In the genomic region with DNA sequence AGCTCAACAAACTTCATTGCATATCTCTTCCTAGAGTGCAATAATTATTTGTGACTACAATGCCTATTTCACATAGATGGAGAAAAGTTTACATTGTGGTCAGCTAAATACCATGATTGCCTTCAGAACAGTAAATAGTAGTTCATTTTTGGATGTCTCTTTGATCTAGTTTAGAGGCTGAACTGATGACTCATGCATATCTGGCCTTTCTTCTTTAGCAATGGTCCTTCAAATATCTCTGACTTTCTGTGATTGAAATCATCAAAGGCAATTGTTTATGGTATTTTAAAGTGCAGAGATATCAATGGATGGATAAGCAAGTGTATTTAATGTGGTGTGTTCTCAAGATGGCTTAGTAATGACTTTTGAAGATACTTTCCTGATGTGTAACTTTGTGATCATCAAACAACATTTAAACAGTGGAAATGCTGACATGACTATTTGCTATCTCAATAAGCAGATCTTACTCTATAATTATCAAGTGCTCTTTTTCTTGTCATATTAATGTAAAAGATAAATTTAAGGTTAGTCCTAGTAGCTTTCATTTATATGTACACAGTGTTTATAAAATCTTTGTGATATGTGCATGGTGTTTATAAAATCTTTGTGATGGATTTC, we compare ENCODE assay signal across 28 cellular contexts.
DNase-seq lines count a peak whose midpoint lies in the region; ATAC-seq, FAIRE-seq and TF ChIP-seq lines count a peak whose summit lies in the region.
"Had no signal": no experiment of that assay in that cellular context is flagged by ENCODE, and none has a peak within 500 bp of the region (broad histone marks: within the 10 kb centered on the region; RNA-seq: fewer than 3 reads in every experiment).

No MANE protein-coding gene starts in this region.

- H3K4me3 ChIP-seq in A549: no peak overlapping the region
- no peak overlapping the region for H3K4me3 ChIP-seq in fibroblast of lung (replicated peaks in 1 of 4; ENCODE audit: control extremely low read depth in 1 of 4, insufficient read depth in 1 of 4, low read depth in 3 of 4, low read length in 4 of 4)
- no peak overlapping the region for H3K4me3 ChIP-seq in sigmoid colon
- H3K4me3 ChIP-seq: ascending aorta, BLaER1, esophagus muscularis mucosa, GM23338, upper lobe of left lung had no signal

- H3K79me2 ChIP-seq in fibroblast of lung (ENCODE audit: control insufficient read depth, insufficient read depth, low read length): no peaks in the 10 kb centered on the region

- H3K4me1 ChIP-seq in A549 (peaks cover 5% of the 10 kb centered on the region; the same call in 2 of the 3 replicates), fibroblast of lung (ENCODE audit: control insufficient read depth, extremely low read depth, insufficient read depth, low read length) (no peaks in the 10 kb centered on the region), sigmoid colon (no peaks in the 10 kb centered on the region)
- H3K4me1 ChIP-seq: ascending aorta, BLaER1, esophagus muscularis mucosa, upper lobe of left lung had no signal

- TF ChIP-seq EP300 in A549 (IDR thresholded peaks at IDR 0.05): no peak
- TF ChIP-seq EP300 in sigmoid colon (IDR thresholded peaks at IDR 0.05): no peak

- no peak overlapping the region for H2AFZ ChIP-seq in fibroblast of lung (ENCODE audit: low read length)
- H2AFZ ChIP-seq: GM23338 had no signal

- H3K9me3 ChIP-seq in A549: no peaks in the 10 kb centered on the region
- H3K9me3 ChIP-seq in fibroblast of lung (ENCODE audit: control insufficient read depth, insufficient read depth, low read depth, low read length): no peaks in the 10 kb centered on the region
- H3K9me3 ChIP-seq in sigmoid colon: no peaks in the 10 kb centered on the region
- H3K9me3 ChIP-seq: ascending aorta, BLaER1, Caco-2, esophagus muscularis mucosa, upper lobe of left lung had no signal

- no peak overlapping the region for H3K27ac Mint-ChIP-seq in HFFc6
- H3K27ac Mint-ChIP-seq: activated T-helper 1 cell treated with anti-CD3 and anti-CD28 coated beads, Interleukin-12 subunit alpha, Interleukin-12 subunit beta, Interleukin-2, Interleukin-4 antibody, amounts not matched to agents 30 ng/mL and 10 ng/mL and 1 ng/mL, durations not matched to agents 14 hours and 24 hours and 36 hours; effector memory CD8-positive, alpha-beta T cell; GM23338; naive B cell; T-cell had no signal

- peak overlapping the region; percentile 17; the same call in 1 of the 3 replicates for H3K4me2 ChIP-seq in A549
- H3K4me2 ChIP-seq in fibroblast of lung (ENCODE audit: extremely low read depth, insufficient read depth, low read length): no peak overlapping the region
- H3K4me2 ChIP-seq: BLaER1, GM23338 had no signal

- ATAC-seq in A549: no peak
- no peak for ATAC-seq in left ventricle myocardium superior
- no peak for ATAC-seq in GM18502 (IDR thresholded peaks at IDR 0.05; ENCODE audit: poor library complexity, unreplicated experiment)
- ATAC-seq: effector memory CD8-positive, alpha-beta T cell; GM23338; left colon; right cardiac atrium; T-cell had no signal

- H4K20me1 ChIP-seq in fibroblast of lung (ENCODE audit: control insufficient read depth, extremely low read depth, insufficient read depth, low read length): no peaks in the 10 kb centered on the region
- H4K20me1 ChIP-seq: BLaER1 had no signal

- intact Hi-C loops in left ventricle myocardium superior (cut with micrococcal nuclease) (no loop called here), sigmoid colon (cut with DNase I) (no loop called here)

- no peak for FAIRE-seq in A549 (lab: Jason Lieb, UNC)

- no peaks in the 10 kb centered on the region for H3K9me3 Mint-ChIP-seq in HFFc6
- H3K9me3 Mint-ChIP-seq: activated T-helper 1 cell treated with anti-CD3 and anti-CD28 coated beads, Interleukin-12 subunit alpha, Interleukin-12 subunit beta, Interleukin-2, Interleukin-4 antibody, amounts not matched to agents 30 ng/mL and 10 ng/mL and 1 ng/mL, durations not matched to agents 14 hours and 24 hours and 36 hours; GM23338; naive B cell had no signal

- no peaks in the 10 kb centered on the region for H3K36me3 Mint-ChIP-seq in HFFc6 (ENCODE audit: low read depth)
- H3K36me3 Mint-ChIP-seq: naive B cell, T-cell had no signal

- H3K27ac ChIP-seq in A549: no peak overlapping the region
- H3K27ac ChIP-seq in fibroblast of lung (ENCODE audit: insufficient read depth, low read length): no peak overlapping the region
- H3K27ac ChIP-seq in sigmoid colon: no peak overlapping the region
- H3K27ac ChIP-seq: ascending aorta, BLaER1, esophagus muscularis mucosa, upper lobe of left lung had no signal

- no peak for TF ChIP-seq CTCF in A549 (IDR thresholded peaks at IDR 0.05)
- TF ChIP-seq CTCF in HFFc6 (IDR thresholded peaks at IDR 0.05): no peak
- TF ChIP-seq CTCF in fibroblast of lung (conservative IDR thresholded peaks at IDR 0.05 in 1 of 2, IDR thresholded peaks at IDR 0.05 in 1 of 2; ENCODE audit: low read depth in 1 of 2, low read length in 2 of 2): no peak
- TF ChIP-seq CTCF in sigmoid colon (IDR thresholded peaks at IDR 0.05): no peak

- H3K36me3 ChIP-seq in fibroblast of lung (ENCODE audit: control insufficient read depth, insufficient read depth, low read length) (no peaks in the 10 kb centered on the region), sigmoid colon (no peaks in the 10 kb centered on the region)
- H3K36me3 ChIP-seq: ascending aorta, BLaER1, esophagus muscularis mucosa, upper lobe of left lung had no signal

- POLR2A ChIA-PET in A549 (lab: Yijun Ruan, JAX): no interaction called here

- TF ChIP-seq RAD21 in A549 (conservative IDR thresholded peaks at IDR 0.05 in 1 of 2, IDR thresholded peaks at IDR 0.05 in 1 of 2): no peak

- in situ Hi-C loops in SK-MEL-5 (cut with HindIII; ENCODE audit: low pct_unique_long_range_greater_than_20kb, low sequenced_read_pairs): no loop called here

- CTCF ChIA-PET in A549 (lab: Yijun Ruan, JAX): no interaction called here

- H3K27me3 Mint-ChIP-seq in HFFc6 (ENCODE audit: insufficient read depth): no peaks in the 10 kb centered on the region; the same call in 1 of the 2 replicates
- H3K27me3 Mint-ChIP-seq: effector memory CD8-positive, alpha-beta T cell; naive B cell; T-cell had no signal

- H3K9ac ChIP-seq in fibroblast of lung (ENCODE audit: insufficient read depth, low read length): no peak overlapping the region
- H3K9ac ChIP-seq: BLaER1 had no signal

- TF ChIP-seq POLR2A in A549 (IDR thresholded peaks at IDR 0.05; ENCODE audit: low read length) (no peak), sigmoid colon (IDR thresholded peaks at IDR 0.05) (no peak)

- H3K4me3 Mint-ChIP-seq in HFFc6: no peak overlapping the region
- H3K4me3 Mint-ChIP-seq: activated T-helper 1 cell treated with anti-CD3 and anti-CD28 coated beads, Interleukin-12 subunit alpha, Interleukin-12 subunit beta, Interleukin-2, Interleukin-4 antibody, amounts not matched to agents 30 ng/mL and 10 ng/mL and 1 ng/mL, durations not matched to agents 14 hours and 24 hours and 36 hours; effector memory CD8-positive, alpha-beta T cell; GM23338; naive B cell; T-cell had no signal

- peaks cover 13% of the 10 kb centered on the region; the same call in 1 of the 2 replicates for H3K4me1 Mint-ChIP-seq in HFFc6 (ENCODE audit: low read depth)
- H3K4me1 Mint-ChIP-seq: GM23338, naive B cell, T-cell had no signal

- DNase-seq in A549 (ENCODE audit: low read depth in 1 of 2, low spot score in 1 of 2): peak in 1 of 2 experiments; percentile 6
- peak; percentile 27 for DNase-seq in HFFc6
- DNase-seq in SK-MEL-5 (ENCODE audit: low read depth, low spot score): peak; percentile 67
- peak; percentile 17 to 58 for DNase-seq in fibroblast of lung (ENCODE audit: low read depth in 2 of 2)
- DNase-seq in left ventricle myocardium superior: no peak
- DNase-seq in stimulated activated CD4-positive, alpha-beta T cell treated with anti-CD3 and anti-CD28 coated beads, Interleukin-4, amount 100 ng/mL, for 1 hour: no peak
- no peak for DNase-seq in sigmoid colon
- DNase-seq: activated CD4-positive, alpha-beta T cell treated with anti-CD3 and anti-CD28 coated beads for 48 hours; activated naive CD4-positive, alpha-beta T cell treated with anti-CD3 and anti-CD28 coated beads, Interleukin-2, amount 50 U/mL, for 16 hours; effector memory CD8-positive, alpha-beta T cell; glutamatergic neuron; KBM-7; left colon; naive B cell; NCI-H187; NCI-H774; right cardiac atrium; SHP77; stimulated activated CD4-positive, alpha-beta T cell treated with anti-CD3 and anti-CD28 coated beads, Interleukin-15, amount 100 ng/mL, for 24 hours; T-cell; upper lobe of left lung had no signal

- H3K27me3 ChIP-seq in fibroblast of lung (ENCODE audit: control insufficient read depth, insufficient read depth, low read length) (no peaks in the 10 kb centered on the region), sigmoid colon (no peaks in the 10 kb centered on the region)
- H3K27me3 ChIP-seq: ascending aorta, BLaER1, esophagus muscularis mucosa, upper lobe of left lung had no signal

TF ChIP-seq in A549, 52 proteins besides CTCF, POLR2A, EP300 and RAD21 (continues in another document):
- TF ChIP-seq CHD4 (IDR thresholded peaks at IDR 0.05; ENCODE audit: borderline replicate concordance) (no peak), ATOH8 (CRISPR knock-in tag; IDR thresholded peaks at IDR 0.05; ENCODE audit: low read depth) (no peak), KDM1A (IDR thresholded peaks at IDR 0.05; ENCODE audit: low read depth) (no peak)
- TF ChIP-seq, protein P1, sequence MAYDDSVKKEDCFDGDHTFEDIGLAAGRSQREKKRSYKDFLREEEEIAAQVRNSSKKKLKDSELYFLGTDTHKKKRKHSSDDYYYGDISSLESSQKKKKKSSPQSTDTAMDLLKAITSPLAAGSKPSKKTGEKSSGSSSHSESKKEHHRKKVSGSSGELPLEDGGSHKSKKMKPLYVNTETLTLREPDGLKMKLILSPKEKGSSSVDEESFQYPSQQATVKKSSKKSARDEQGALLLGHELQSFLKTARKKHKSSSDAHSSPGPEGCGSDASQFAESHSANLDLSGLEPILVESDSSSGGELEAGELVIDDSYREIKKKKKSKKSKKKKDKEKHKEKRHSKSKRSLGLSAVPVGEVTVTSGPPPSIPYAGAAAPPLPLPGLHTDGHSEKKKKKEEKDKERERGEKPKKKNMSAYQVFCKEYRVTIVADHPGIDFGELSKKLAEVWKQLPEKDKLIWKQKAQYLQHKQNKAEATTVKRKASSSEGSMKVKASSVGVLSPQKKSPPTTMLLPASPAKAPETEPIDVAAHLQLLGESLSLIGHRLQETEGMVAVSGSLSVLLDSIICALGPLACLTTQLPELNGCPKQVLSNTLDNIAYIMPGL (CRISPR knock-in tag; IDR thresholded peaks at IDR 0.05; ENCODE audit: borderline replicate concordance): no peak

Comparison
In these comparisons a context has a peak if more than half of its experiments do, and no peak if none do; other contexts are left out.
1. DNase-seq: peak in HFFc6 (single experiment), SK-MEL-5 (single experiment) and fibroblast of lung (2 of 2); none in left ventricle myocardium superior (single experiment), stimulated activated CD4-positive, alpha-beta T cell treated with anti-CD3 and anti-CD28 coated beads, Interleukin-4, amount 100 ng/mL, for 1 hour (single experiment) and sigmoid colon (single experiment).